Comparison of ENCODE assay signal across 1 cellular context in the genomic region with DNA sequence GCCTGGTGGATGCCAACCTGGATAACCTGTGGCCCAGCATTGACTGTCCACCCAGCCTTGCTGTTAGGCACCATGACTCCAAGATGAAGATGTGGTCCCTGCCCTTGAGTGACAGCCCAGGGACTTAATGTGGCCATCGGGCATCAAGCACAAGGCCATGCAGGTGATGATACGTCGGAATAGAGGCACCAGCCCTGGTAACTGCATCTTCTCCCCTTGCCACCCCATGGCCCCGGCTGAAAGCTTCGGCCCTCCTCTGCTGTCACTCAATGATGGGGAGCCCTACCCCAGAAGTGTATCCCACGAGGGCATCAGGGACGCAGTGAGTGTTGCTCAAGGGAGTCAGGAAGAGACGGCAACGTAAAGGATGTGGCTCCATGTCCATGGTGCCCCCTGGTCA.
TF ChIP-seq lines count a peak whose summit lies in the region.

No MANE protein-coding gene starts in this region.

TF ChIP-seq in A549, 52 proteins besides CTCF, POLR2A, EP300 and RAD21:
- TF ChIP-seq, protein P1, sequence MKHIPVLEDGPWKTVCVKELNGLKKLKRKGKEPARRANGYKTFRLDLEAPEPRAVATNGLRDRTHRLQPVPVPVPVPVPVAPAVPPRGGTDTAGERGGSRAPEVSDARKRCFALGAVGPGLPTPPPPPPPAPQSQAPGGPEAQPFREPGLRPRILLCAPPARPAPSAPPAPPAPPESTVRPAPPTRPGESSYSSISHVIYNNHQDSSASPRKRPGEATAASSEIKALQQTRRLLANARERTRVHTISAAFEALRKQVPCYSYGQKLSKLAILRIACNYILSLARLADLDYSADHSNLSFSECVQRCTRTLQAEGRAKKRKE (CRISPR knock-in tag; IDR thresholded peaks at IDR 0.05; ENCODE audit: low read depth) = no peak
- TF ChIP-seq NFE2L2 (conservative IDR thresholded peaks at IDR 0.05; ENCODE audit: low read length) = no peak
- TF ChIP-seq FOSL2 (IDR thresholded peaks at IDR 0.05) = no peak
- no peak for TF ChIP-seq FOSL2 (CRISPR knock-in tag; IDR thresholded peaks at IDR 0.05)
- TF ChIP-seq RNF2 (IDR thresholded peaks at IDR 0.05; ENCODE audit: borderline replicate concordance, low read depth) = no peak
- TF ChIP-seq KDM5A (IDR thresholded peaks at IDR 0.05) = no peak
- TF ChIP-seq RARB (CRISPR knock-in tag; IDR thresholded peaks at IDR 0.05) = no peak
- no peak for TF ChIP-seq MAFK (IDR thresholded peaks at IDR 0.05; ENCODE audit: partially characterized antibody)
- TF ChIP-seq RCOR1 (IDR thresholded peaks at IDR 0.05; ENCODE audit: low read depth, low read length) = no peak
- TF ChIP-seq, protein P2, sequence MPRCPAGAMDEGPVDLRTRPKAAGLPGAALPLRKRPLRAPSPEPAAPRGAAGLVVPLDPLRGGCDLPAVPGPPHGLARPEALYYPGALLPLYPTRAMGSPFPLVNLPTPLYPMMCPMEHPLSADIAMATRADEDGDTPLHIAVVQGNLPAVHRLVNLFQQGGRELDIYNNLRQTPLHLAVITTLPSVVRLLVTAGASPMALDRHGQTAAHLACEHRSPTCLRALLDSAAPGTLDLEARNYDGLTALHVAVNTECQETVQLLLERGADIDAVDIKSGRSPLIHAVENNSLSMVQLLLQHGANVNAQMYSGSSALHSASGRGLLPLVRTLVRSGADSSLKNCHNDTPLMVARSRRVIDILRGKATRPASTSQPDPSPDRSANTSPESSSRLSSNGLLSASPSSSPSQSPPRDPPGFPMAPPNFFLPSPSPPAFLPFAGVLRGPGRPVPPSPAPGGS (IDR thresholded peaks at IDR 0.05) = no peak
- TF ChIP-seq, protein P3, sequence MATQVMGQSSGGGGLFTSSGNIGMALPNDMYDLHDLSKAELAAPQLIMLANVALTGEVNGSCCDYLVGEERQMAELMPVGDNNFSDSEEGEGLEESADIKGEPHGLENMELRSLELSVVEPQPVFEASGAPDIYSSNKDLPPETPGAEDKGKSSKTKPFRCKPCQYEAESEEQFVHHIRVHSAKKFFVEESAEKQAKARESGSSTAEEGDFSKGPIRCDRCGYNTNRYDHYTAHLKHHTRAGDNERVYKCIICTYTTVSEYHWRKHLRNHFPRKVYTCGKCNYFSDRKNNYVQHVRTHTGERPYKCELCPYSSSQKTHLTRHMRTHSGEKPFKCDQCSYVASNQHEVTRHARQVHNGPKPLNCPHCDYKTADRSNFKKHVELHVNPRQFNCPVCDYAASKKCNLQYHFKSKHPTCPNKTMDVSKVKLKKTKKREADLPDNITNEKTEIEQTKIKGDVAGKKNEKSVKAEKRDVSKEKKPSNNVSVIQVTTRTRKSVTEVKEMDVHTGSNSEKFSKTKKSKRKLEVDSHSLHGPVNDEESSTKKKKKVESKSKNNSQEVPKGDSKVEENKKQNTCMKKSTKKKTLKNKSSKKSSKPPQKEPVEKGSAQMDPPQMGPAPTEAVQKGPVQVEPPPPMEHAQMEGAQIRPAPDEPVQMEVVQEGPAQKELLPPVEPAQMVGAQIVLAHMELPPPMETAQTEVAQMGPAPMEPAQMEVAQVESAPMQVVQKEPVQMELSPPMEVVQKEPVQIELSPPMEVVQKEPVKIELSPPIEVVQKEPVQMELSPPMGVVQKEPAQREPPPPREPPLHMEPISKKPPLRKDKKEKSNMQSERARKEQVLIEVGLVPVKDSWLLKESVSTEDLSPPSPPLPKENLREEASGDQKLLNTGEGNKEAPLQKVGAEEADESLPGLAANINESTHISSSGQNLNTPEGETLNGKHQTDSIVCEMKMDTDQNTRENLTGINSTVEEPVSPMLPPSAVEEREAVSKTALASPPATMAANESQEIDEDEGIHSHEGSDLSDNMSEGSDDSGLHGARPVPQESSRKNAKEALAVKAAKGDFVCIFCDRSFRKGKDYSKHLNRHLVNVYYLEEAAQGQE (IDR thresholded peaks at IDR 0.05) = no peak
- TF ChIP-seq CEBPB (IDR thresholded peaks at IDR 0.05) = no peak
- TF ChIP-seq, protein P4, sequence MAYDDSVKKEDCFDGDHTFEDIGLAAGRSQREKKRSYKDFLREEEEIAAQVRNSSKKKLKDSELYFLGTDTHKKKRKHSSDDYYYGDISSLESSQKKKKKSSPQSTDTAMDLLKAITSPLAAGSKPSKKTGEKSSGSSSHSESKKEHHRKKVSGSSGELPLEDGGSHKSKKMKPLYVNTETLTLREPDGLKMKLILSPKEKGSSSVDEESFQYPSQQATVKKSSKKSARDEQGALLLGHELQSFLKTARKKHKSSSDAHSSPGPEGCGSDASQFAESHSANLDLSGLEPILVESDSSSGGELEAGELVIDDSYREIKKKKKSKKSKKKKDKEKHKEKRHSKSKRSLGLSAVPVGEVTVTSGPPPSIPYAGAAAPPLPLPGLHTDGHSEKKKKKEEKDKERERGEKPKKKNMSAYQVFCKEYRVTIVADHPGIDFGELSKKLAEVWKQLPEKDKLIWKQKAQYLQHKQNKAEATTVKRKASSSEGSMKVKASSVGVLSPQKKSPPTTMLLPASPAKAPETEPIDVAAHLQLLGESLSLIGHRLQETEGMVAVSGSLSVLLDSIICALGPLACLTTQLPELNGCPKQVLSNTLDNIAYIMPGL (CRISPR knock-in tag; IDR thresholded peaks at IDR 0.05; ENCODE audit: borderline replicate concordance) = no peak
- no peak for TF ChIP-seq MAZ (IDR thresholded peaks at IDR 0.05; ENCODE audit: borderline replicate concordance, low read depth, low read length)
